Comparison of ENCODE assay signal across 8 cellular contexts in genomic region chr2:219157396-219157795, GRCh38.
"Had no signal": no experiment of that assay in that cellular context is flagged by ENCODE, and none has a peak within 500 bp of the region (broad histone marks: within the 10 kb centered on the region; RNA-seq: fewer than 3 reads in every experiment).

No MANE protein-coding gene starts in this region.

- H3K4me3 Mint-ChIP-seq: H9 had no signal

- H3K9me3 Mint-ChIP-seq: H9, HFFc6 had no signal

- ATAC-seq: HCT116, HepG2, K562 had no signal

- H2AFZ ChIP-seq: GM23248 had no signal

- DNase-seq: GM23248, H9, HFFc6, KG1 had no signal

- H3K27ac ChIP-seq: GM23248, HL-60 had no signal

- H3K9ac ChIP-seq: GM23248 had no signal

- H3K27ac Mint-ChIP-seq: H9 had no signal

- H3K4me3 ChIP-seq: GM23248, K562 had no signal
